ENCODE assay signal across 17 cellular contexts in genomic region chr13:43298799-43299198, GRCh38.
DNase-seq lines count a peak whose midpoint lies in the region; ATAC-seq and TF ChIP-seq lines count a peak whose summit lies in the region.
"Had no signal": no experiment of that assay in that cellular context is flagged by ENCODE, and none has a peak within 500 bp of the region (broad histone marks: within the 10 kb centered on the region; RNA-seq: fewer than 3 reads in every experiment).

No MANE protein-coding gene starts in this region.

- no peaks in the 10 kb centered on the region for H3K36me3 ChIP-seq in thymus (ENCODE audit: control insufficient read depth, insufficient read depth)
- H3K36me3 ChIP-seq: BLaER1 treated with 17β-estradiol and CSF1 and Interleukin-3, amounts not matched to agents 10 nM and 100 nM; right atrium auricular region had no signal

- TF ChIP-seq CTCF in VCaP (conservative IDR thresholded peaks at IDR 0.05): no peak

- 42% methylated on average over 2 of the region's 2 CpGs for WGBS in thymus

- no peak for ATAC-seq in GM21717 (IDR thresholded peaks at IDR 0.05; ENCODE audit: unreplicated experiment)
- ATAC-seq: naive thymus-derived CD8-positive, alpha-beta T cell; Right ventricle myocardium inferior; stimulated activated naive CD8-positive, alpha-beta T cell treated with anti-CD3 and anti-CD28 coated beads, Interleukin-15, amount 100 ng/mL, for 72 hours had no signal

- H3K4me1 ChIP-seq in thymus (ENCODE audit: control insufficient read depth, insufficient read depth, low read length): no peaks in the 10 kb centered on the region

- DNase-seq in NCI-H526 (lab: John Stamatoyannopoulos, UW) (peak; percentile 16 to 17), NCI-H526 treated with DMSO at 0.1 percent for 48 hours (lab: John Stamatoyannopoulos, UW) (no peak), NCI-H2081 (lab: John Stamatoyannopoulos, UW) (peak; percentile 43 to 70), mesenteric fat pad (ENCODE audit: low spot score) (no peak)
- no peak for DNase-seq in activated CD4-positive, alpha-beta T cell treated with anti-CD3 and anti-CD28 coated beads, Interleukin-2, amount 50 U/mL, for 1 hour
- DNase-seq: activated CD4-positive, alpha-beta memory T cell treated with anti-CD3 and anti-CD28 coated beads, Interleukin-2, amount 10 ng/mL, durations not matched to agents 7 days and 5 days; activated CD4-positive, CD25-positive, alpha-beta regulatory T cell; activated gamma-delta T cell; H9; naive thymus-derived CD8-positive, alpha-beta T cell; stimulated activated naive CD8-positive, alpha-beta T cell treated with anti-CD3 and anti-CD28 coated beads, Interleukin-15, amount 100 ng/mL, for 72 hours had no signal

- H3K27ac ChIP-seq in VCaP: peak overlapping the region; percentile 3; the same call in 1 of the 2 replicates
- peak overlapping the region; percentile 11 for H3K27ac ChIP-seq in thymus (ENCODE audit: low read depth)
- H3K27ac ChIP-seq: BLaER1 treated with 17β-estradiol and CSF1 and Interleukin-3, amounts not matched to agents 10 nM and 100 nM; right atrium auricular region had no signal

- no peaks in the 10 kb centered on the region for H3K9me3 ChIP-seq in thymus (ENCODE audit: control insufficient read depth)
- H3K9me3 ChIP-seq: BLaER1 treated with 17β-estradiol and CSF1 and Interleukin-3, amounts not matched to agents 10 nM and 100 nM; right atrium auricular region had no signal

- H3K4me3 ChIP-seq in thymus (ENCODE audit: low read length): no peak overlapping the region
- H3K4me3 ChIP-seq: BLaER1 treated with 17β-estradiol and CSF1 and Interleukin-3, amounts not matched to agents 10 nM and 100 nM; right atrium auricular region had no signal

- no peaks in the 10 kb centered on the region for H3K27me3 ChIP-seq in thymus (ENCODE audit: control insufficient read depth, insufficient read depth)
- H3K27me3 ChIP-seq: BLaER1 treated with 17β-estradiol and CSF1 and Interleukin-3, amounts not matched to agents 10 nM and 100 nM; right atrium auricular region had no signal

Comparison
In these comparisons a context has a peak if more than half of its experiments do, and no peak if none do; other contexts are left out.
1. DNase-seq: peak in NCI-H526 (2 of 2) and NCI-H2081 (2 of 2); none in NCI-H526 treated with DMSO at 0.1 percent for 48 hours (single experiment), mesenteric fat pad (single experiment) and activated CD4-positive, alpha-beta T cell treated with anti-CD3 and anti-CD28 coated beads, Interleukin-2, amount 50 U/mL, for 1 hour (single experiment).